In genomic region chr5:139669681-139670368, GRCh38 we compare ENCODE assay signal across 8 cellular contexts. TPM values are rescaled to one million over a fixed set of nuclear protein-coding genes. Genes with fewer than 3 reads are reported as not detected.
DNase-seq lines count a peak whose midpoint lies in the region; ATAC-seq and TF ChIP-seq lines count a peak whose summit lies in the region.

No MANE protein-coding gene starts in this region.

- H3K36me3 ChIP-seq in KMS-11 (ENCODE audit: insufficient read depth) = no peaks in the 10 kb centered on the region
- no peaks in the 10 kb centered on the region for H3K36me3 ChIP-seq in HAP-1 (replicated peaks)

- H3K9me3 Mint-ChIP-seq in naive B cell = no peaks in the 10 kb centered on the region

- H2AFZ ChIP-seq in KMS-11 (ENCODE audit: low read depth) = no peak overlapping the region

- no peak for TF ChIP-seq CTCF in KMS-11 (conservative IDR thresholded peaks at IDR 0.05; ENCODE audit: low read depth, low read length)

- H3K27me3 ChIP-seq in KMS-11 (ENCODE audit: insufficient read depth, low read depth) (no peaks in the 10 kb centered on the region), HAP-1 (ENCODE audit: low read depth) (no peaks in the 10 kb centered on the region)

- peak overlapping the region; percentile 90 to 99 (median 97) for H3K27ac Mint-ChIP-seq in naive B cell

- H3K36me3 Mint-ChIP-seq in naive B cell = no peaks in the 10 kb centered on the region

- H3K9me3 ChIP-seq in HAP-1 = no peaks in the 10 kb centered on the region

- H3K4me3 Mint-ChIP-seq in naive B cell = peak overlapping the region; percentile 74 to 94 (median 88)

- DNase-seq in DMS53 (lab: John Stamatoyannopoulos, UW) (peak; percentile 90), astrocyte of the hippocampus (ENCODE audit: low read depth, low spot score) (peak; percentile 76), naive B cell (peak; percentile 81), HAP-1 (ENCODE audit: low spot score in 2 of 2) (no peak), cerebellar nuclear complex (lab: John Stamatoyannopoulos, UW) (no peak)
- DNase-seq in stimulated activated CD4-positive, alpha-beta T cell treated with anti-CD3 and anti-CD28 coated beads, Interleukin-4, amount 100 ng/mL, for 1 hour = no peak

- H3K27me3 Mint-ChIP-seq in naive B cell = no peaks in the 10 kb centered on the region

- H3K4me1 Mint-ChIP-seq in naive B cell = peaks cover 69 to 96% (median 90%) of the 10 kb centered on the region in 3 donors

- H3K4me3 ChIP-seq in KMS-11 (IDR thresholded peaks at IDR 0.05; ENCODE audit: insufficient read depth, low read depth, low read length) (no peak overlapping the region), HAP-1 (no peak overlapping the region)

- H4K20me1 ChIP-seq in KMS-11 (ENCODE audit: insufficient read depth) = 0 out of 2 replicates have a peak, but pooled peaks cover 3% of the 10 kb centered on the region

- H3K4me2 ChIP-seq in KMS-11 = peak overlapping the region; percentile 100

- ATAC-seq in GM21515 (IDR thresholded peaks at IDR 0.05; ENCODE audit: unreplicated experiment) = peak; percentile 23
- ATAC-seq in naive B cell (ENCODE audit: low read depth in 2 of 2) = peak; percentile 44 to 48

- peak overlapping the region; percentile 70 for H3K9ac ChIP-seq in KMS-11

- H3K4me1 ChIP-seq in KMS-11 (ENCODE audit: low read depth, poor library complexity, severe bottlenecking) (peaks cover 76% of the 10 kb centered on the region), HAP-1 (peaks cover 18% of the 10 kb centered on the region)

- H3K27ac ChIP-seq in KMS-11 = peak overlapping the region; percentile 92

- in situ Hi-C loops in HAP-1 (cut with MboI; ENCODE audit: low sequenced_read_pairs) = no loop called here

- peaks cover 88% of the 10 kb centered on the region for H3K79me2 ChIP-seq in KMS-11 (ENCODE audit: insufficient read depth, low read depth)

RNA-seq across cellular contexts. Expression of gene CXXC5, which starts 21.7 kb away (rescaled TPM):
- 100 to 1,000 TPM; 351 to 547 (median 399) TPM for polyA plus RNA-seq in naive B cell (ENCODE audit: low read depth in 6 of 6)

Comparison
In these comparisons a context has a peak if more than half of its experiments do, and no peak if none do; other contexts are left out.
1. DNase-seq: peak in DMS53 (single experiment), astrocyte of the hippocampus (single experiment) and naive B cell (single experiment); none in HAP-1 (0 of 2), stimulated activated CD4-positive, alpha-beta T cell treated with anti-CD3 and anti-CD28 coated beads, Interleukin-4, amount 100 ng/mL, for 1 hour (single experiment) and cerebellar nuclear complex (0 of 2).